1 cellular context compared by ENCODE assay signal in the genomic region with DNA sequence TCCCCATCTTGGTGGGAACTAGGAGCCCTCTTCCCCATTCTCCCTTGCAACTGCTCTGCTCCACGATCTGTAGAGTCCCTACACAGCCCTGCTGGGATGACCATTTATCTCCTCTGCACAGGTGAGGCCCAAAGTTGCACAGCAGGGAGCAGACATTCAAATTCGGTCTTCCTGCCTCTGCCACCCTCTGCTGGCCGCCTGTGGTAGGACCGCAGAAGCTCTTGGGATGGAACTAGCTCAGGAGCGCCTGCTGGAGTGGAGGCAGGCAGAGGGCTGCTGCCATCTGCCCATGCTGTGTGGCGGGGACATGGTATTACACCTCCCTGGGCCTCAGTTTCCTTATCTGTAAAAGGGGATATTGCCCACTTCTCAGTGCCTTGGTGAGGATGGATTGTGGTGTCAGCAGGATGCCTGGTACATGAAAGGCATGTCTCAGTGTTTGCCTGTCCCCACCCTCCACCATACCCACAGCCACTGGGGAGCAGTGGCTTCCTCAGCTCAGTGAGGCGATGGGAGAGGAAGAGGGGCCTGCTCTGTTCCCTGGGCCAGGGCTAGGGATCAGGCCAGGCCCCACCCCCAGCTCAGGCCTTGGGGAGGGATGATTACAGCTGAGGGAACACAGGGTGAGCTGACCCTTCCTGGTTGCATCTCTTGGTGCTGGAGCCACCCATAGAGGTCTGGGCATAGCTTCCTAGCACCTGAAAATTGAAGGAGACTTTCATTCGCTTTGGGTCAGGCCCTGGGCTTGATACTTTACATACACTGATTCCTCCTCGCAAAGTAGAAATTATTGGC.
TF ChIP-seq lines count a peak whose summit lies in the region.

No MANE protein-coding gene starts in this region.

TF ChIP-seq in K562, 482 proteins besides CTCF, POLR2A, EP300 and RAD21 (continued from another document):
- TF ChIP-seq, protein P1, sequence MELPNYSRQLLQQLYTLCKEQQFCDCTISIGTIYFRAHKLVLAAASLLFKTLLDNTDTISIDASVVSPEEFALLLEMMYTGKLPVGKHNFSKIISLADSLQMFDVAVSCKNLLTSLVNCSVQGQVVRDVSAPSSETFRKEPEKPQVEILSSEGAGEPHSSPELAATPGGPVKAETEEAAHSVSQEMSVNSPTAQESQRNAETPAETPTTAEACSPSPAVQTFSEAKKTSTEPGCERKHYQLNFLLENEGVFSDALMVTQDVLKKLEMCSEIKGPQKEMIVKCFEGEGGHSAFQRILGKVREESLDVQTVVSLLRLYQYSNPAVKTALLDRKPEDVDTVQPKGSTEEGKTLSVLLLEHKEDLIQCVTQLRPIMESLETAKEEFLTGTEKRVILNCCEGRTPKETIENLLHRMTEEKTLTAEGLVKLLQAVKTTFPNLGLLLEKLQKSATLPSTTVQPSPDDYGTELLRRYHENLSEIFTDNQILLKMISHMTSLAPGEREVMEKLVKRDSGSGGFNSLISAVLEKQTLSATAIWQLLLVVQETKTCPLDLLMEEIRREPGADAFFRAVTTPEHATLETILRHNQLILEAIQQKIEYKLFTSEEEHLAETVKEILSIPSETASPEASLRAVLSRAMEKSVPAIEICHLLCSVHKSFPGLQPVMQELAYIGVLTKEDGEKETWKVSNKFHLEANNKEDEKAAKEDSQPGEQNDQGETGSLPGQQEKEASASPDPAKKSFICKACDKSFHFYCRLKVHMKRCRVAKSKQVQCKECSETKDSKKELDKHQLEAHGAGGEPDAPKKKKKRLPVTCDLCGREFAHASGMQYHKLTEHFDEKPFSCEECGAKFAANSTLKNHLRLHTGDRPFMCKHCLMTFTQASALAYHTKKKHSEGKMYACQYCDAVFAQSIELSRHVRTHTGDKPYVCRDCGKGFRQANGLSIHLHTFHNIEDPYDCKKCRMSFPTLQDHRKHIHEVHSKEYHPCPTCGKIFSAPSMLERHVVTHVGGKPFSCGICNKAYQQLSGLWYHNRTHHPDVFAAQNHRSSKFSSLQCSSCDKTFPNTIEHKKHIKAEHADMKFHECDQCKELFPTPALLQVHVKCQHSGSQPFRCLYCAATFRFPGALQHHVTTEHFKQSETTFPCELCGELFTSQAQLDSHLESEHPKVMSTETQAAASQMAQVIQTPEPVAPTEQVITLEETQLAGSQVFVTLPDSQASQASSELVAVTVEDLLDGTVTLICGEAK (IDR thresholded peaks at IDR 0.05) = no peak
- TF ChIP-seq, protein P1 (CRISPR knock-in tag; IDR thresholded peaks at IDR 0.05) = no peak
- TF ChIP-seq DNMT1 (IDR thresholded peaks at IDR 0.05) (no peak), CBFA2T2 (conservative IDR thresholded peaks at IDR 0.05) (no peak), JUND (IDR thresholded peaks at IDR 0.05; ENCODE audit: borderline replicate concordance, low read depth, low read length) (no peak; the same call in 1 of the 2 replicates), JUND (tag; IDR thresholded peaks at IDR 0.05; ENCODE audit: borderline replicate concordance, low read depth, low read length) (peak; percentile 29; the same call in 1 of the 3 replicates), E2F8 (IDR thresholded peaks at IDR 0.05; ENCODE audit: low read depth, partially characterized antibody) (no peak), CC2D1A (IDR thresholded peaks at IDR 0.05) (peak; percentile 55; the same call in 1 of the 2 replicates), RB1 (IDR thresholded peaks at IDR 0.05; ENCODE audit: low read depth) (peak; percentile 73; the same call in 1 of the 2 replicates), ZC3H4 (CRISPR knock-in tag; IDR thresholded peaks at IDR 0.05; ENCODE audit: borderline replicate concordance) (no peak), RHOXF2B (CRISPR knock-in tag; conservative IDR thresholded peaks at IDR 0.05) (no peak), CBFB (CRISPR knock-in tag; IDR thresholded peaks at IDR 0.05) (peak; percentile 38; the same call in 1 of the 2 replicates), SLC30A9 (CRISPR knock-in tag; IDR thresholded peaks at IDR 0.05) (no peak), NFE2 (IDR thresholded peaks at IDR 0.05; ENCODE audit: low read depth) (no peak), ZEB2 (IDR thresholded peaks at IDR 0.05) (peak; percentile 82; the same call in 1 of the 2 replicates), CBX3 (IDR thresholded peaks at IDR 0.05; ENCODE audit: borderline replicate concordance in 1 of 2, low read length in 2 of 2) (no peak)
TF ChIP-seq in K562: peak in this region for 25.
